Comparison of ENCODE assay signal across 8 cellular contexts in the genomic region with DNA sequence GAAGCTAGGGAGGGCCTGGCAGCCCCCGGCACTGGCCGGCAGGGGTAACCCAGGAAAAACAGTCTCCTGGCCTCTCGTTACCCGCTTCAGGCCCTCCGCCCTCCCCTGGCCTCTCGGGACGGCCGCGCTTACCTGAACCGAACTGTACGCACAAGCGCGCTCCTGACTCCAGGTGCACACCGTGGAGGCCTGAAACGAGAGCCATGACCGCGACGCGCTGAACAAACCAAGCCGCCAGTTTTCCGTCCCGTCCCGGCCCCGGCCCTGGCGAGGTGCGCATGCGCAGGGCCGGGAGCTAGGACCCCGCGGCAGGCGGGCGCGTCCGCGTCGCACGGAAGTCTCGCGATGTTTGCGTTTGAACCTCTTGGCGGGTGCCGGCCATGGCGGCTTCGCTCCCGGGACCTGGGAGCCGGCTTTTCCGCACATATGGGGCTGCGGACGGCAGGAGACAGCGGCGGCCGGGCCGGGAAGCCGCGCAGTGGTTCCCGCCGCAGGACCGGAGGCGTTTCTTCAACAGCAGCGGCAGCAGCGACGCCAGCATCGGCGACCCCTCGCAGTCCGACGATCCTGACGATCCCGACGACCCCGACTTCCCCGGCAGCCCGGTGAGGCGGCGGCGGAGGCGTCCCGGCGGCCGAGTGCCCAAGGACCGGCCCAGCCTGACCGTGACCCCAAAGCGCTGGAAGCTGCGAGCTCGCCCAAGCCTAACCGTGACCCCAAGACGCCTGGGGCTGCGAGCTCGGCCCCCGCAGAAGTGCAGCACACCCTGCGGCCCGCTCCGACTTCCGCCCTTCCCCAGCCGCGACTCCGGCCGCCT. TPM values are rescaled to one million over a fixed set of nuclear protein-coding genes. Genes with fewer than 3 reads are reported as not detected.
DNase-seq lines count a peak whose midpoint lies in the region; ATAC-seq and TF ChIP-seq lines count a peak whose summit lies in the region.

HASPIN (plus strand) TSS at position 348 of the 817 bp plus-strand sequence; CDS start at position 381, 33 bp downstream.

- CTCF ChIA-PET in Panc1 (lab: Charles Lee): interaction anchor here (1.2 kb wide), 1 partner anchor 14 kb away, joined by 6 read pairs; no protein-coding TSS in a partner anchor

- POLR2A ChIA-PET in Panc1 (lab: Charles Lee): no interaction called here

- intact Hi-C loops in Panc1 (cut with micrococcal nuclease; ENCODE audit: unreplicated experiment): no loop called here
- intact Hi-C loops in esophagus squamous epithelium (cut with DNase I): no loop called here

- TF ChIP-seq CTCF in Panc1 (IDR thresholded peaks at IDR 0.05) (no peak), esophagus squamous epithelium (IDR thresholded peaks at IDR 0.05) (peak in 4 of 6 experiments; percentile 17 to 46 (median 40))

- ATAC-seq in GM21717 (IDR thresholded peaks at IDR 0.05; ENCODE audit: unreplicated experiment) (peak; percentile 76), Panc1 (peak; percentile 97), naive B cell (ENCODE audit: low read depth in 2 of 2) (peak; percentile 81 to 87)
- ATAC-seq in activated T-cell treated with anti-CD3 and anti-CD28 coated beads, Interleukin-2, amount 50 U/mL, for 72 hours (replicated peaks in 1 of 2): peak; percentile 91 to 92
- ATAC-seq in stimulated activated memory B cell treated with anti-CD40 and anti-IgM and Interleukin-4, amounts not matched to agents 10 μg/mL and 1 μg/mL and 100 μg/mL, for 72 hours: peak; percentile 92

- TF ChIP-seq POLR2A in esophagus squamous epithelium (IDR thresholded peaks at IDR 0.05): peak in 3 of 4 donors; percentile 20 to 75 (median 38)

- H3K27me3 Mint-ChIP-seq in activated T-cell treated with anti-CD3 and anti-CD28 coated beads, Interleukin-2, amount 50 U/mL, for 72 hours (ENCODE audit: low read depth): no peaks in the 10 kb centered on the region
- H3K27me3 Mint-ChIP-seq in naive B cell: no peaks in the 10 kb centered on the region
- H3K27me3 Mint-ChIP-seq in stimulated activated memory B cell treated with anti-CD40 and anti-IgM and Interleukin-4, amounts not matched to agents 10 μg/mL and 1 μg/mL and 100 μg/mL, for 72 hours: no peaks in the 10 kb centered on the region

- peaks cover 62% of the 10 kb centered on the region for H3K4me1 Mint-ChIP-seq in activated T-cell treated with anti-CD3 and anti-CD28 coated beads, Interleukin-2, amount 50 U/mL, for 72 hours (ENCODE audit: low read depth)
- peaks cover 39 to 66% (median 50%) of the 10 kb centered on the region in 3 donors for H3K4me1 Mint-ChIP-seq in naive B cell
- peaks cover 53% of the 10 kb centered on the region for H3K4me1 Mint-ChIP-seq in stimulated activated memory B cell treated with anti-CD40 and anti-IgM and Interleukin-4, amounts not matched to agents 10 μg/mL and 1 μg/mL and 100 μg/mL, for 72 hours

- H3K9me3 ChIP-seq in Panc1 (ENCODE audit: control insufficient read depth, insufficient read depth, low read depth, low read length): no peaks in the 10 kb centered on the region
- no peaks in the 10 kb centered on the region for H3K9me3 ChIP-seq in esophagus squamous epithelium

- H3K27me3 ChIP-seq in Panc1 (ENCODE audit: control insufficient read depth, insufficient read depth, low read length) (no peaks in the 10 kb centered on the region), esophagus squamous epithelium (no peaks in the 10 kb centered on the region)

- H3K27ac ChIP-seq in Panc1 (ENCODE audit: low read length) (peak within 1 kb of the TSS; percentile 90), esophagus squamous epithelium (peak within 1 kb of the TSS; percentile 86 to 95 (median 92))

- BruUV-seq in Panc1 (replicated peaks; lab: Mats Ljungman, UMichigan): no TSS peak

- peaks cover 11% of the 10 kb centered on the region for H3K36me3 ChIP-seq in Panc1 (ENCODE audit: control insufficient read depth, insufficient read depth, low read length)
- peaks cover 0 to 19% (median 0%) of the 10 kb centered on the region in 3 donors for H3K36me3 ChIP-seq in esophagus squamous epithelium

- DNase-seq in DMS53 treated with DMSO at 0.1 percent for 48 hours (lab: John Stamatoyannopoulos, UW; ENCODE audit: unreplicated experiment): peak; percentile 62
- peak; percentile 90 for DNase-seq in KBM-7
- no peak for DNase-seq in Panc1 (ENCODE audit: low read depth, low spot score)
- DNase-seq in activated T-cell treated with anti-CD3 and anti-CD28 coated beads, Interleukin-2, amount 50 U/mL, for 72 hours: peak; percentile 95 to 96
- DNase-seq in esophagus squamous epithelium (lab: John Stamatoyannopoulos, UW): no peak
- DNase-seq in naive B cell: peak; percentile 88

- H3K4me3 ChIP-seq in Panc1 (ENCODE audit: low read depth in 2 of 2, low read length in 2 of 2): peak within 1 kb of the TSS; percentile 90 to 96
- peak within 1 kb of the TSS; percentile 66 to 97 (median 82) for H3K4me3 ChIP-seq in esophagus squamous epithelium

- H3K4me1 ChIP-seq in Panc1 (ENCODE audit: control insufficient read depth, insufficient read depth, low read length) (peaks cover 13% of the 10 kb centered on the region), esophagus squamous epithelium (peaks cover 18 to 55% (median 50%) of the 10 kb centered on the region in 3 donors)

- H3K4me3 Mint-ChIP-seq in activated T-cell treated with anti-CD3 and anti-CD28 coated beads, Interleukin-2, amount 50 U/mL, for 72 hours: peak within 1 kb of the TSS; percentile 87 to 94
- peak within 1 kb of the TSS; percentile 79 to 96 (median 91) for H3K4me3 Mint-ChIP-seq in naive B cell
- peak within 1 kb of the TSS; percentile 81 for H3K4me3 Mint-ChIP-seq in stimulated activated memory B cell treated with anti-CD40 and anti-IgM and Interleukin-4, amounts not matched to agents 10 μg/mL and 1 μg/mL and 100 μg/mL, for 72 hours

- peaks cover 22 to 48% of the 10 kb centered on the region in 2 donors for H3K36me3 Mint-ChIP-seq in activated T-cell treated with anti-CD3 and anti-CD28 coated beads, Interleukin-2, amount 50 U/mL, for 72 hours (ENCODE audit: insufficient read depth in 2 of 2)
- H3K36me3 Mint-ChIP-seq in naive B cell: no peaks in the 10 kb centered on the region
- peaks cover 31% of the 10 kb centered on the region for H3K36me3 Mint-ChIP-seq in stimulated activated memory B cell treated with anti-CD40 and anti-IgM and Interleukin-4, amounts not matched to agents 10 μg/mL and 1 μg/mL and 100 μg/mL, for 72 hours

- 0% methylated on average over 2 of the region's 98 CpGs; no CpG with 5 or more reads in 1 of the 2 donors for WGBS in esophagus squamous epithelium, 2 donors

- in situ Hi-C loops in KBM-7 (cut with MboI; ENCODE audit: low pct_unique_long_range_greater_than_20kb, low sequenced_read_pairs): no loop called here
- in situ Hi-C loops in Panc1 (cut with HindIII; ENCODE audit: low pct_unique_long_range_greater_than_20kb, low sequenced_read_pairs): no loop called here

- no peaks in the 10 kb centered on the region for H3K9me3 Mint-ChIP-seq in activated T-cell treated with anti-CD3 and anti-CD28 coated beads, Interleukin-2, amount 50 U/mL, for 72 hours
- H3K9me3 Mint-ChIP-seq in naive B cell: no peaks in the 10 kb centered on the region
- H3K9me3 Mint-ChIP-seq in stimulated activated memory B cell treated with anti-CD40 and anti-IgM and Interleukin-4, amounts not matched to agents 10 μg/mL and 1 μg/mL and 100 μg/mL, for 72 hours: no peaks in the 10 kb centered on the region

- peak within 1 kb of the TSS; percentile 97 for H3K27ac Mint-ChIP-seq in activated T-cell treated with anti-CD3 and anti-CD28 coated beads, Interleukin-2, amount 50 U/mL, for 72 hours
- H3K27ac Mint-ChIP-seq in naive B cell: peak within 1 kb of the TSS; percentile 81 to 96 (median 89)
- H3K27ac Mint-ChIP-seq in stimulated activated memory B cell treated with anti-CD40 and anti-IgM and Interleukin-4, amounts not matched to agents 10 μg/mL and 1 μg/mL and 100 μg/mL, for 72 hours: peak within 1 kb of the TSS; percentile 68

RNA-seq across cellular contexts. Expression of gene HASPIN, which starts in this region (rescaled TPM):
- total RNA-seq in Panc1 (2021; ENCODE audit: unreplicated experiment) (10.6 TPM), esophagus squamous epithelium (1 to 10 TPM; 1.4 to 5.4 (median 3.0) TPM)
- 2.9 TPM for polyA plus RNA-seq in Panc1 (2012; ENCODE audit: insufficient read length)
- total RNA-seq in activated T-cell treated with anti-CD3 and anti-CD28 coated beads, Interleukin-2, amount 50 U/mL, for 72 hours: 10 to 100 TPM; 23.2 to 25.7 TPM
- 1 to 10 TPM in 1 of 6 donors, under 1 TPM in 5; 0.19 to 2.3 (median 0.74) TPM for polyA plus RNA-seq in naive B cell (ENCODE audit: low read depth in 6 of 6)

Comparison
In these comparisons a context has a peak if more than half of its experiments do, and no peak if none do; other contexts are left out.
1. DNase-seq: peak in DMS53 treated with DMSO at 0.1 percent for 48 hours (single experiment), KBM-7 (single experiment), activated T-cell treated with anti-CD3 and anti-CD28 coated beads, Interleukin-2, amount 50 U/mL, for 72 hours (2 of 2) and naive B cell (single experiment); none in Panc1 (single experiment) and esophagus squamous epithelium (single experiment).
2. Peak in every context shown above with its lines, with median percentiles within 50 percentile points of each other: ATAC-seq, H3K27ac Mint-ChIP-seq and H3K4me3 Mint-ChIP-seq.